ENCODE assay signal across 1 cellular context in the genomic region with DNA sequence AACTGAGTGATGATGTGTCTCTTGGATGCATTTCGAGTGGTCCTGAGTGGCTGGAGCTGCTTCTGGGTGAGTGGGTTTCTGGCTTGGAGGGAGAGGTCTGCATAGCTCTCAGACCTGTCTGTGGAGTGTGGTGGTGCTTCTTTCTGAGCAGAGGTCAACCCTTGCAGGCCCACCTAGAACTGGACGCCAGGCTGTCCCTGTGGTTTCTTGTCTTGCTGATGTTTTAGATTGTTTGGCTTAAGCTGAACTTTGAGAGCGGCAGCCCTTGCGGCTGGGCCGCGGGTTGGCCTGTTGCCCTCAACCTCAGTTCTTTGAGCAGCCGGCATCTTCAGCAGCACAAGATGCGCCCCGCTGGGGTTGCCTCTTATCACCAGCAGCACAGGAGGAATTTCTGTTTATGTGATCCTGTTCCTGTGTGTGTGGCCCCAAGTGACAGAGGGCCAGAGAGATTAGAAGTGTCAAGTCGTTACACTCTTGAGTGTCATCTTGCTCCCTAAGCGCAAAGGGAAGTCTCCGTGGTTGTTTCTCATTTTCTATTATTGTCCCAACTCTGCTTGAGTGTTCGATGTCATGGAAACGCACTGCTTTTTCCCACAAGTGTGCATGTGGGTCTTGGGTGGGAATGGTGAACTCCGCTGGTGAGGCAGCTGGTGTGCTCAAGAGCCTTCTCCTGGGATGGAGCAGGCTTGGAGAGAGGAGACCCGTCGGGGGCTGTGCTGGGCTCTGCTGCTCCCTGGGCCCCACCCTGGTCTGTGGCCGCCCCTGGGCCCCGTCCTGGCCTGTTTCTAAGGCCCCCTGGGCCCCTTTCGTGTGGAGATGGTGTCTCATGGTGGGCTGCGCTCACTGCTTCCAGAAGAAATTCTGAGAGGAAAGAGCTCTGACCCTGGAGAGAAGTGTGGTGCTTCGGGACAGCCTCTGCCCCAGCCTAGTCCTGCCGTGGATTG.
TF ChIP-seq lines count a peak whose summit lies in the region.

No MANE protein-coding gene starts in this region.

TF ChIP-seq in GM23338, 12 proteins besides CTCF, POLR2A, EP300 and RAD21 (continued from another document):
- TF ChIP-seq CREB1 (CRISPR knock-in tag; IDR thresholded peaks at IDR 0.05; ENCODE audit: low read depth), result no peak
- TF ChIP-seq, protein P1, sequence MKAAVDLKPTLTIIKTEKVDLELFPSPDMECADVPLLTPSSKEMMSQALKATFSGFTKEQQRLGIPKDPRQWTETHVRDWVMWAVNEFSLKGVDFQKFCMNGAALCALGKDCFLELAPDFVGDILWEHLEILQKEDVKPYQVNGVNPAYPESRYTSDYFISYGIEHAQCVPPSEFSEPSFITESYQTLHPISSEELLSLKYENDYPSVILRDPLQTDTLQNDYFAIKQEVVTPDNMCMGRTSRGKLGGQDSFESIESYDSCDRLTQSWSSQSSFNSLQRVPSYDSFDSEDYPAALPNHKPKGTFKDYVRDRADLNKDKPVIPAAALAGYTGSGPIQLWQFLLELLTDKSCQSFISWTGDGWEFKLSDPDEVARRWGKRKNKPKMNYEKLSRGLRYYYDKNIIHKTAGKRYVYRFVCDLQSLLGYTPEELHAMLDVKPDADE (IDR thresholded peaks at IDR 0.05), result no peak
- TF ChIP-seq, protein P2, sequence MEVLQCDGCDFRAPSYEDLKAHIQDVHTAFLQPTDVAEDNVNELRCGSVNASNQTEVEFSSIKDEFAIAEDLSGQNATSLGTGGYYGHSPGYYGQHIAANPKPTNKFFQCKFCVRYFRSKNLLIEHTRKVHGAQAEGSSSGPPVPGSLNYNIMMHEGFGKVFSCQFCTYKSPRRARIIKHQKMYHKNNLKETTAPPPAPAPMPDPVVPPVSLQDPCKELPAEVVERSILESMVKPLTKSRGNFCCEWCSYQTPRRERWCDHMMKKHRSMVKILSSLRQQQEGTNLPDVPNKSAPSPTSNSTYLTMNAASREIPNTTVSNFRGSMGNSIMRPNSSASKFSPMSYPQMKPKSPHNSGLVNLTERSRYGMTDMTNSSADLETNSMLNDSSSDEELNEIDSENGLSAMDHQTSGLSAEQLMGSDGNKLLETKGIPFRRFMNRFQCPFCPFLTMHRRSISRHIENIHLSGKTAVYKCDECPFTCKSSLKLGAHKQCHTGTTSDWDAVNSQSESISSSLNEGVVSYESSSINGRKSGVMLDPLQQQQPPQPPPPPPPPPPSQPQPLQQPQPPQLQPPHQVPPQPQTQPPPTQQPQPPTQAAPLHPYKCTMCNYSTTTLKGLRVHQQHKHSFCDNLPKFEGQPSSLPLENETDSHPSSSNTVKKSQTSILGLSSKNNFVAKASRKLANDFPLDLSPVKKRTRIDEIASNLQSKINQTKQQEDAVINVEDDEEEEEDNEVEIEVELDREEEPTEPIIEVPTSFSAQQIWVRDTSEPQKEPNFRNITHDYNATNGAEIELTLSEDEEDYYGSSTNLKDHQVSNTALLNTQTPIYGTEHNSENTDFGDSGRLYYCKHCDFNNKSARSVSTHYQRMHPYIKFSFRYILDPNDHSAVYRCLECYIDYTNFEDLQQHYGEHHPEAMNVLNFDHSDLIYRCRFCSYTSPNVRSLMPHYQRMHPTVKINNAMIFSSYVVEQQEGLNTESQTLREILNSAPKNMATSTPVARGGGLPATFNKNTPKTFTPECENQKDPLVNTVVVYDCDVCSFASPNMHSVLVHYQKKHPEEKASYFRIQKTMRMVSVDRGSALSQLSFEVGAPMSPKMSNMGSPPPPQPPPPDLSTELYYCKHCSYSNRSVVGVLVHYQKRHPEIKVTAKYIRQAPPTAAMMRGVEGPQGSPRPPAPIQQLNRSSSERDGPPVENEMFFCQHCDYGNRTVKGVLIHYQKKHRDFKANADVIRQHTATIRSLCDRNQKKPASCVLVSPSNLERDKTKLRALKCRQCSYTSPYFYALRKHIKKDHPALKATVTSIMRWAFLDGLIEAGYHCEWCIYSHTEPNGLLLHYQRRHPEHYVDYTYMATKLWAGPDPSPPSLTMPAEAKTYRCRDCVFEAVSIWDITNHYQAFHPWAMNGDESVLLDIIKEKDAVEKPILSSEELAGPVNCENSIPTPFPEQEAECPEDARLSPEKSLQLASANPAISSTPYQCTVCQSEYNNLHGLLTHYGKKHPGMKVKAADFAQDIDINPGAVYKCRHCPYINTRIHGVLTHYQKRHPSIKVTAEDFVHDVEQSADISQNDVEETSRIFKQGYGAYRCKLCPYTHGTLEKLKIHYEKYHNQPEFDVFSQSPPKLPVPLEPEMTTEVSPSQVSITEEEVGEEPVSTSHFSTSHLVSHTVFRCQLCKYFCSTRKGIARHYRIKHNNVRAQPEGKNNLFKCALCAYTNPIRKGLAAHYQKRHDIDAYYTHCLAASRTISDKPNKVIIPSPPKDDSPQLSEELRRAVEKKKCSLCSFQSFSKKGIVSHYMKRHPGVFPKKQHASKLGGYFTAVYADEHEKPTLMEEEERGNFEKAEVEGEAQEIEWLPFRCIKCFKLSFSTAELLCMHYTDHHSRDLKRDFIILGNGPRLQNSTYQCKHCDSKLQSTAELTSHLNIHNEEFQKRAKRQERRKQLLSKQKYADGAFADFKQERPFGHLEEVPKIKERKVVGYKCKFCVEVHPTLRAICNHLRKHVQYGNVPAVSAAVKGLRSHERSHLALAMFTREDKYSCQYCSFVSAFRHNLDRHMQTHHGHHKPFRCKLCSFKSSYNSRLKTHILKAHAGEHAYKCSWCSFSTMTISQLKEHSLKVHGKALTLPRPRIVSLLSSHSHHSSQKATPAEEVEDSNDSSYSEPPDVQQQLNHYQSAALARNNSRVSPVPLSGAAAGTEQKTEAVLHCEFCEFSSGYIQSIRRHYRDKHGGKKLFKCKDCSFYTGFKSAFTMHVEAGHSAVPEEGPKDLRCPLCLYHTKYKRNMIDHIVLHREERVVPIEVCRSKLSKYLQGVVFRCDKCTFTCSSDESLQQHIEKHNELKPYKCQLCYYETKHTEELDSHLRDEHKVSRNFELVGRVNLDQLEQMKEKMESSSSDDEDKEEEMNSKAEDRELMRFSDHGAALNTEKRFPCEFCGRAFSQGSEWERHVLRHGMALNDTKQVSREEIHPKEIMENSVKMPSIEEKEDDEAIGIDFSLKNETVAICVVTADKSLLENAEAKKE (CRISPR knock-in tag; IDR thresholded peaks at IDR 0.05), result no peak
- no peak for TF ChIP-seq JUNB (IDR thresholded peaks at IDR 0.05; ENCODE audit: unreplicated experiment)
